1 cellular context compared by ENCODE assay signal in the genomic region with DNA sequence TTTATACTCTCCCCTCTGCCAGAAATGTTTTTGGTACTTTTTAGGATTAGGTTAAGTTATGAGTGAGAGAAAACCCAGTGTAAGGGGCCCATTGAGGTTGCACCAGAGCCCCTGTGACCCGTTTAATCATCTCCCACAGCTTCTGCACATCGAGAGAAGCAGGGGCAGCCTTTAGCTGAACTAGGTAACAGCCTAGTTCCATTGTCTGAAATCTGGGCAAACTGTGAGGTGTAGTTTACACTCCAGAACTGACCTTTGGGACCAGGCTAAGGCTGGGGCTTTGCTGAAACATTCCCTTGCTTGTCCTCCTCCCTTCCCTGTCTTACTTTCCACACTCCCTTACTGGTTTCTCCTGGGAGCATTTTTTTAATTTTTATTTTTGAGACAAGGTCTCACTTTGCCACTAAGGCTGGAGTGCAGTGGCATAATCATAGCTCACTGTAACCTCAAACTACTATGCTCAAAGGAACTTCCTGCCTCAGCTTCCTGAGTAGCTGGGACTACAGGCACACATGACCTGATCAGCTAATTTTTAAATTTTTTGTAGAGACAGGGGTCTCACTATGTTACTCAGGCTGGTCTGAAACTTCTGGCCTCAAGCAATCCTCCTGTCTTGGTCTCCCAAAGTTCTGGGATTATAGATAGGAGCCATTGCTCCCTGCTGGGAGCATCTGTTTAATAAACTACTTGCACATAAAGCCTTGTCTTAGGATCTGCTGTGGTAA.
TF ChIP-seq lines count a peak whose summit lies in the region.

No MANE protein-coding gene starts in this region.

TF ChIP-seq in liver, 16 proteins besides CTCF, POLR2A, EP300 and RAD21 (continued from another document):
- peak; percentile 97 for TF ChIP-seq REST (IDR thresholded peaks at IDR 0.05)
- peak; percentile 68 to 74 for TF ChIP-seq HNF4A (conservative IDR thresholded peaks at IDR 0.05)
- TF ChIP-seq NR2F2 (IDR thresholded peaks at IDR 0.05) = no peak
- no peak for TF ChIP-seq YY1 (IDR thresholded peaks at IDR 0.05)
- no peak for TF ChIP-seq FOXA1 (IDR thresholded peaks at IDR 0.05)
- peak; percentile 35 to 39 for TF ChIP-seq RXRA (IDR thresholded peaks at IDR 0.05)
- no peak for TF ChIP-seq ATF3 (IDR thresholded peaks at IDR 0.05)
- peak; percentile 14 for TF ChIP-seq HNF4G (IDR thresholded peaks at IDR 0.05)
- TF ChIP-seq, protein P1, sequence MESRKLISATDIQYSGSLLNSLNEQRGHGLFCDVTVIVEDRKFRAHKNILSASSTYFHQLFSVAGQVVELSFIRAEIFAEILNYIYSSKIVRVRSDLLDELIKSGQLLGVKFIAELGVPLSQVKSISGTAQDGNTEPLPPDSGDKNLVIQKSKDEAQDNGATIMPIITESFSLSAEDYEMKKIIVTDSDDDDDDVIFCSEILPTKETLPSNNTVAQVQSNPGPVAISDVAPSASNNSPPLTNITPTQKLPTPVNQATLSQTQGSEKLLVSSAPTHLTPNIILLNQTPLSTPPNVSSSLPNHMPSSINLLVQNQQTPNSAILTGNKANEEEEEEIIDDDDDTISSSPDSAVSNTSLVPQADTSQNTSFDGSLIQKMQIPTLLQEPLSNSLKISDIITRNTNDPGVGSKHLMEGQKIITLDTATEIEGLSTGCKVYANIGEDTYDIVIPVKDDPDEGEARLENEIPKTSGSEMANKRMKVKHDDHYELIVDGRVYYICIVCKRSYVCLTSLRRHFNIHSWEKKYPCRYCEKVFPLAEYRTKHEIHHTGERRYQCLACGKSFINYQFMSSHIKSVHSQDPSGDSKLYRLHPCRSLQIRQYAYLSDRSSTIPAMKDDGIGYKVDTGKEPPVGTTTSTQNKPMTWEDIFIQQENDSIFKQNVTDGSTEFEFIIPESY (IDR thresholded peaks at IDR 0.05) = no peak
- peak; percentile 72 for TF ChIP-seq SP1 (IDR thresholded peaks at IDR 0.05)
- no peak for TF ChIP-seq TAF1 (conservative IDR thresholded peaks at IDR 0.05)
- TF ChIP-seq, protein P2, sequence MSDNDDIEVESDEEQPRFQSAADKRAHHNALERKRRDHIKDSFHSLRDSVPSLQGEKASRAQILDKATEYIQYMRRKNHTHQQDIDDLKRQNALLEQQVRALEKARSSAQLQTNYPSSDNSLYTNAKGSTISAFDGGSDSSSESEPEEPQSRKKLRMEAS (IDR thresholded peaks at IDR 0.05) = no peak
- no peak for TF ChIP-seq EGR1 (IDR thresholded peaks at IDR 0.05; ENCODE audit: low read depth in 2 of 2)
- TF ChIP-seq GABPA (IDR thresholded peaks at IDR 0.05 in 1 of 2, conservative IDR thresholded peaks at IDR 0.05 in 1 of 2) = no peak
- no peak for TF ChIP-seq FOXA2 (IDR thresholded peaks at IDR 0.05)
